ENCODE assay signal across 16 cellular contexts in the genomic region with DNA sequence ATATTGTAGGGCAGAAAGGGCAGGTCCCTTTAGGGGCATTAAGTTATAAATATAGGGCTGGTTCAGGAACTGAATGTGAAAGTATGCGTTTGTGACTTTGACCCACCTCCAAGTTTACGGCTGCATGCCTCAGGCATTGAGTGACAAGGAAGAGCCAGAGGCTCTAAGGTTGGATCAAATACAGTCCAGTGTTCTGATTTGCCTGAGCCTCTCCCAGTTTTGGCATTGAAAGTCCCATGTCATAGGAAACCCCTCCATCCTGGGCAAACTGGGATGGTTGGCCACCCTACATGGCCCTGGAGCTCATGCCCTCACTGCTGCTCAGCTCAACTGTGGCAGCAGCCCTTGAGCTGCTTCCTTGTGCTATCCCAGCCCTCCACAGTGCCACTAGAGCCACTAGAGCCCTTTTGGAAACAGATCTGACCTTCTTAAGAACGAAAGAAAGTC. TPM values are rescaled to one million over a fixed set of nuclear protein-coding genes. Genes with fewer than 3 reads are reported as not detected.
DNase-seq lines count a peak whose midpoint lies in the region; ATAC-seq and TF ChIP-seq lines count a peak whose summit lies in the region.
"Had no signal": no experiment of that assay in that cellular context is flagged by ENCODE, and none has a peak within 500 bp of the region (broad histone marks: within the 10 kb centered on the region; RNA-seq: fewer than 3 reads in every experiment).

No MANE protein-coding gene starts in this region.

- H3K9me3 ChIP-seq in left lung, result no peaks in the 10 kb centered on the region
- no peaks in the 10 kb centered on the region for H3K9me3 ChIP-seq in testis
- no peaks in the 10 kb centered on the region for H3K9me3 ChIP-seq in SK-N-SH
- H3K9me3 ChIP-seq: MG63, SJSA1 had no signal

- DNase-seq in activated naive CD4-positive, alpha-beta T cell treated with anti-CD3 and anti-CD28 coated beads, Interleukin-2, amount 10 ng/mL, durations not matched to agents 7 days and 5 days, result peak; percentile 13
- no peak for DNase-seq in activated naive CD4-positive, alpha-beta T cell treated with anti-CD3 and anti-CD28 coated beads, Interleukin-2, amount 50 U/mL, for 16 hours
- DNase-seq in MV-4-11 (lab: John Stamatoyannopoulos, UW) (peak; percentile 11), left lung (no peak), testis (no peak), NK-92 (lab: John Stamatoyannopoulos, UW; ENCODE audit: unreplicated experiment) (no peak), SK-N-SH (no peak)
- DNase-seq in activated T-helper 2 cell treated with anti-CD3 and anti-CD28 coated beads, Interferon-gamma antibody, Interleukin-2, Interleukin-4, amounts not matched to agents 10 μg/mL and 5 μg/mL and 100 μg/mL, durations not matched to agents 14 hours and 24 hours and 36 hours (ENCODE audit: low spot score), result no peak
- DNase-seq: activated CD4-positive, alpha-beta T cell treated with anti-CD3 and anti-CD28 coated beads, Interleukin-2, amount 10 ng/mL, durations not matched to agents 7 days and 5 days; CD4-positive, alpha-beta T cell; dermis blood vessel endothelial cell; immature natural killer cell; MG63; NCI-H1930 had no signal

- H3K4me3 Mint-ChIP-seq in activated naive CD4-positive, alpha-beta T cell treated with anti-CD3 and anti-CD28 coated beads, Interleukin-2, amount 10 ng/mL, durations not matched to agents 7 days and 5 days, result no peak overlapping the region
- no peak overlapping the region for H3K4me3 Mint-ChIP-seq in activated T-helper 2 cell treated with anti-CD3 and anti-CD28 coated beads, Interferon-gamma antibody, Interleukin-2, Interleukin-4, amounts not matched to agents 10 μg/mL and 5 μg/mL and 100 μg/mL, durations not matched to agents 14 hours and 24 hours and 36 hours (ENCODE audit: low read depth)
- H3K4me3 Mint-ChIP-seq: activated CD4-positive, alpha-beta T cell treated with anti-CD3 and anti-CD28 coated beads, Interleukin-2, amount 10 ng/mL, durations not matched to agents 7 days and 5 days; activated naive CD4-positive, alpha-beta T cell treated with anti-CD3 and anti-CD28 coated beads, Interleukin-2, amount 50 U/mL, for 24 hours; CD4-positive, alpha-beta T cell; immature natural killer cell had no signal

- H3F3A ChIP-seq in SK-N-SH (replicated peaks; ENCODE audit: insufficient read depth), result no peaks in the 10 kb centered on the region

- no peaks in the 10 kb centered on the region for H3K27me3 Mint-ChIP-seq in activated naive CD4-positive, alpha-beta T cell treated with anti-CD3 and anti-CD28 coated beads, Interleukin-2, amount 10 ng/mL, durations not matched to agents 7 days and 5 days
- H3K27me3 Mint-ChIP-seq in activated T-helper 2 cell treated with anti-CD3 and anti-CD28 coated beads, Interferon-gamma antibody, Interleukin-2, Interleukin-4, amounts not matched to agents 10 μg/mL and 5 μg/mL and 100 μg/mL, durations not matched to agents 14 hours and 24 hours and 36 hours (ENCODE audit: low read depth), result no peaks in the 10 kb centered on the region
- H3K27me3 Mint-ChIP-seq: activated CD4-positive, alpha-beta T cell treated with anti-CD3 and anti-CD28 coated beads, Interleukin-2, amount 10 ng/mL, durations not matched to agents 7 days and 5 days; activated naive CD4-positive, alpha-beta T cell treated with anti-CD3 and anti-CD28 coated beads, Interleukin-2, amount 50 U/mL, for 24 hours; CD4-positive, alpha-beta T cell had no signal

- H3K27ac ChIP-seq in left lung (peak overlapping the region in 1 of 2 donors; percentile 26), testis (peak overlapping the region; percentile 32 to 33), SK-N-SH (ENCODE audit: low read depth in 2 of 2, low read length in 1 of 2) (no peak overlapping the region)
- H3K27ac ChIP-seq: SJSA1 had no signal

- H2AFZ ChIP-seq in SK-N-SH (ENCODE audit: low read depth), result no peak overlapping the region

- H3K36me3 ChIP-seq in left lung (no peaks in the 10 kb centered on the region), testis (ENCODE audit: low read depth, missing control alignments) (no peaks in the 10 kb centered on the region), SK-N-SH (replicated peaks in 1 of 2; ENCODE audit: control insufficient read depth in 1 of 2, insufficient read depth in 2 of 2, low read length in 1 of 2) (peaks cover 0 to 10% of the 10 kb centered on the region in 2 experiments)

- H3K4me2 ChIP-seq in SK-N-SH, result no peak overlapping the region

- ATAC-seq in left lung, result peak; percentile 55

- 54 to 77% methylated on average over 3 of the region's 3 CpGs for WGBS in testis, 2 donors
- 96% methylated on average over 3 of the region's 3 CpGs for WGBS in SK-N-SH (ENCODE audit: low lambda C conversion rate)

- no peaks in the 10 kb centered on the region for H3K9me3 Mint-ChIP-seq in activated naive CD4-positive, alpha-beta T cell treated with anti-CD3 and anti-CD28 coated beads, Interleukin-2, amount 10 ng/mL, durations not matched to agents 7 days and 5 days
- no peaks in the 10 kb centered on the region for H3K9me3 Mint-ChIP-seq in activated T-helper 2 cell treated with anti-CD3 and anti-CD28 coated beads, Interferon-gamma antibody, Interleukin-2, Interleukin-4, amounts not matched to agents 10 μg/mL and 5 μg/mL and 100 μg/mL, durations not matched to agents 14 hours and 24 hours and 36 hours
- H3K9me3 Mint-ChIP-seq: activated CD4-positive, alpha-beta T cell treated with anti-CD3 and anti-CD28 coated beads, Interleukin-2, amount 10 ng/mL, durations not matched to agents 7 days and 5 days; activated naive CD4-positive, alpha-beta T cell treated with anti-CD3 and anti-CD28 coated beads, Interleukin-2, amount 50 U/mL, for 24 hours; CD4-positive, alpha-beta T cell; immature natural killer cell had no signal

- H3K4me1 ChIP-seq in left lung (peaks cover 22 to 67% of the 10 kb centered on the region in 2 donors), testis (peaks cover 39% of the 10 kb centered on the region), SK-N-SH (ENCODE audit: control insufficient read depth in 1 of 2, insufficient read depth in 2 of 2, low read depth in 1 of 2, low read length in 1 of 2) (peaks cover 4 to 49% of the 10 kb centered on the region in 2 experiments; a peak in 3 of 4 replicates)

- no peak for TF ChIP-seq EP300 in SK-N-SH (IDR thresholded peaks at IDR 0.05; ENCODE audit: borderline replicate concordance in 1 of 2, low read depth in 1 of 2, low read length in 1 of 2)

- H3K27me3 ChIP-seq in left lung (no peaks in the 10 kb centered on the region), testis (no peaks in the 10 kb centered on the region), SK-N-SH (ENCODE audit: insufficient read depth) (no peaks in the 10 kb centered on the region)
- H3K27me3 ChIP-seq: MG63, SJSA1 had no signal

- POLR2A ChIA-PET in SK-N-SH (lab: Yijun Ruan, JAX), result no interaction called here

- intact Hi-C loops in left lung (cut with DNase I), result no loop called here
- intact Hi-C loops in testis (cut with DNase I; ENCODE audit: low total_unique reads), result no loop called here
- intact Hi-C loops in activated T-helper 2 cell treated with anti-CD3 and anti-CD28 coated beads, Interferon-gamma antibody, Interleukin-2, Interleukin-4, amounts not matched to agents 10 μg/mL and 5 μg/mL and 100 μg/mL, durations not matched to agents 14 hours and 24 hours and 36 hours (cut with micrococcal nuclease), result no loop called here

- no peak overlapping the region for H3K9ac ChIP-seq in SK-N-SH

- H4K20me1 ChIP-seq in SK-N-SH (ENCODE audit: insufficient read depth), result no peaks in the 10 kb centered on the region

- no peaks in the 10 kb centered on the region for H3K79me2 ChIP-seq in SK-N-SH (ENCODE audit: insufficient read depth)

- no peak for TF ChIP-seq RAD21 in SK-N-SH (IDR thresholded peaks at IDR 0.05; ENCODE audit: low read length)

- CTCF ChIA-PET in activated naive CD4-positive, alpha-beta T cell treated with anti-CD3 and anti-CD28 coated beads, Interleukin-2, amount 10 ng/mL, durations not matched to agents 7 days and 5 days (lab: Charles Lee), result no interaction called here
- CTCF ChIA-PET in SK-N-SH (lab: Yijun Ruan, JAX), result interaction anchor here (3.8 to 5.2 kb wide), 3 partner anchors 12 to 149 kb away, joined by 16 to 50 read pairs (median 36); a partner anchor contains a TSS

- H3K4me3 ChIP-seq in left lung (no peak overlapping the region), testis (no peak overlapping the region), SK-N-SH (ENCODE audit: low read depth in 2 of 2, low read length in 1 of 2) (no peak overlapping the region)
- H3K4me3 ChIP-seq: MG63, SJSA1 had no signal

- H3K9me2 ChIP-seq in SK-N-SH, result no peaks in the 10 kb centered on the region

- no peak for TF ChIP-seq CTCF in left lung (IDR thresholded peaks at IDR 0.05)
- TF ChIP-seq CTCF in testis (IDR thresholded peaks at IDR 0.05), result no peak
- TF ChIP-seq CTCF in SK-N-SH (IDR thresholded peaks at IDR 0.05), result no peak

- peaks cover 44% of the 10 kb centered on the region for H3K4me1 Mint-ChIP-seq in activated naive CD4-positive, alpha-beta T cell treated with anti-CD3 and anti-CD28 coated beads, Interleukin-2, amount 10 ng/mL, durations not matched to agents 7 days and 5 days
- peaks cover 44% of the 10 kb centered on the region for H3K4me1 Mint-ChIP-seq in activated T-helper 2 cell treated with anti-CD3 and anti-CD28 coated beads, Interferon-gamma antibody, Interleukin-2, Interleukin-4, amounts not matched to agents 10 μg/mL and 5 μg/mL and 100 μg/mL, durations not matched to agents 14 hours and 24 hours and 36 hours (ENCODE audit: low read depth)
- H3K4me1 Mint-ChIP-seq: immature natural killer cell had no signal

- no peak overlapping the region for H3K27ac Mint-ChIP-seq in activated naive CD4-positive, alpha-beta T cell treated with anti-CD3 and anti-CD28 coated beads, Interleukin-2, amount 10 ng/mL, durations not matched to agents 7 days and 5 days
- no peak overlapping the region for H3K27ac Mint-ChIP-seq in activated T-helper 2 cell treated with anti-CD3 and anti-CD28 coated beads, Interferon-gamma antibody, Interleukin-2, Interleukin-4, amounts not matched to agents 10 μg/mL and 5 μg/mL and 100 μg/mL, durations not matched to agents 14 hours and 24 hours and 36 hours
- H3K27ac Mint-ChIP-seq: activated naive CD4-positive, alpha-beta T cell treated with anti-CD3 and anti-CD28 coated beads, Interleukin-2, amount 50 U/mL, for 24 hours; CD4-positive, alpha-beta T cell; immature natural killer cell had no signal

- peaks cover 20% of the 10 kb centered on the region for H3K36me3 Mint-ChIP-seq in activated naive CD4-positive, alpha-beta T cell treated with anti-CD3 and anti-CD28 coated beads, Interleukin-2, amount 10 ng/mL, durations not matched to agents 7 days and 5 days
- H3K36me3 Mint-ChIP-seq in activated T-helper 2 cell treated with anti-CD3 and anti-CD28 coated beads, Interferon-gamma antibody, Interleukin-2, Interleukin-4, amounts not matched to agents 10 μg/mL and 5 μg/mL and 100 μg/mL, durations not matched to agents 14 hours and 24 hours and 36 hours (ENCODE audit: low read depth), result peaks cover 65% of the 10 kb centered on the region
- H3K36me3 Mint-ChIP-seq: immature natural killer cell had no signal

- TF ChIP-seq POLR2A in testis (IDR thresholded peaks at IDR 0.05), result no peak

RNA-seq across cellular contexts. Expression of a gene that starts 29.9 kb away (rescaled TPM):
- total RNA-seq in left lung, result 10 to 100 TPM; 47.4 to 55.6 TPM
- total RNA-seq in testis, result 100 to 1,000 TPM; 142 to 164 TPM
- polyA plus RNA-seq in testis (ENCODE audit: insufficient read depth, low read depth, low replicate concordance), result 83.5 TPM
- polyA plus RNA-seq in SK-N-SH (2012; rRNA removed), result 13.5 and 15.1 TPM in 2 replicates
- 11.1 and 12.9 TPM in 2 replicates for polyA plus RNA-seq in SK-N-SH (2012; cell fraction: cytosol; rRNA removed)
- 11.8 and 13.6 TPM in 2 replicates for polyA plus RNA-seq in SK-N-SH (2012; cell fraction: nucleus; rRNA removed)
- 102 TPM in 2 replicates for total RNA-seq in activated T-helper 2 cell treated with anti-CD3 and anti-CD28 coated beads, Interferon-gamma antibody, Interleukin-2, Interleukin-4, amounts not matched to agents 10 μg/mL and 5 μg/mL and 100 μg/mL, durations not matched to agents 14 hours and 24 hours and 36 hours

Comparison
In these comparisons a context has a peak if more than half of its experiments do, and no peak if none do; other contexts are left out.
1. DNase-seq: peak in activated naive CD4-positive, alpha-beta T cell treated with anti-CD3 and anti-CD28 coated beads, Interleukin-2, amount 10 ng/mL, durations not matched to agents 7 days and 5 days (single experiment) and MV-4-11 (single experiment); none in activated naive CD4-positive, alpha-beta T cell treated with anti-CD3 and anti-CD28 coated beads, Interleukin-2, amount 50 U/mL, for 16 hours (single experiment), left lung (0 of 2), testis (single experiment), NK-92 (single experiment), SK-N-SH (single experiment) and activated T-helper 2 cell treated with anti-CD3 and anti-CD28 coated beads, Interferon-gamma antibody, Interleukin-2, Interleukin-4, amounts not matched to agents 10 μg/mL and 5 μg/mL and 100 μg/mL, durations not matched to agents 14 hours and 24 hours and 36 hours (single experiment).
2. H3K27ac ChIP-seq: peak in testis (2 of 2); none in SK-N-SH (0 of 2).